In genomic region chr2:134185639-134186038, GRCh38 we compare ENCODE assay signal across 20 cellular contexts.
"Had no signal": no experiment of that assay in that cellular context is flagged by ENCODE, and none has a peak within 500 bp of the region (broad histone marks: within the 10 kb centered on the region; RNA-seq: fewer than 3 reads in every experiment).

No MANE protein-coding gene starts in this region.

- H3K9me3 ChIP-seq: esophagus squamous epithelium, gastroesophageal sphincter, neutrophil, right atrium auricular region, sigmoid colon, stomach, thoracic aorta, transverse colon had no signal

- H3K36me3 ChIP-seq: esophagus squamous epithelium, gastroesophageal sphincter, neutrophil, right atrium auricular region, sigmoid colon, thoracic aorta, transverse colon had no signal

- H3K4me3 ChIP-seq: esophagus squamous epithelium, gastroesophageal sphincter, lung, right atrium auricular region, sigmoid colon, skin epidermis, stomach, thoracic aorta, transverse colon had no signal

- H3K27me3 ChIP-seq: esophagus squamous epithelium, gastroesophageal sphincter, neutrophil, right atrium auricular region, sigmoid colon, stomach, transverse colon had no signal

- ATAC-seq: gastroesophageal sphincter; left colon; left ventricle myocardium superior; naive thymus-derived CD8-positive, alpha-beta T cell had no signal

- H3K9me3 Mint-ChIP-seq: naive thymus-derived CD8-positive, alpha-beta T cell had no signal

- H3K27ac ChIP-seq: esophagus squamous epithelium, gastroesophageal sphincter, neutrophil, right atrium auricular region, sigmoid colon, skin epidermis, stomach, thoracic aorta, transverse colon had no signal

- DNase-seq: esophagus squamous epithelium; foreskin fibroblast; glutamatergic neuron; left colon; left ventricle myocardium superior; naive thymus-derived CD8-positive, alpha-beta T cell; posterior cingulate gyrus; sigmoid colon; stimulated activated CD4-positive, alpha-beta T cell treated with anti-CD3 and anti-CD28 coated beads, Interleukin-2, amount 100 ng/mL, for 24 hours; stimulated activated CD4-positive, alpha-beta T cell treated with anti-CD3 and anti-CD28 coated beads, Interleukin-4, amount 100 ng/mL, for 4 hours; stimulated activated naive CD4-positive, alpha-beta T cell; stomach; substantia nigra; transverse colon had no signal

- H3K27me3 Mint-ChIP-seq: naive thymus-derived CD8-positive, alpha-beta T cell had no signal
